ENCODE assay signal across 2 cellular contexts in genomic region chr3:195224980-195225580, GRCh38.
TF ChIP-seq lines count a peak whose summit lies in the region.

No MANE protein-coding gene starts in this region.

TF ChIP-seq in SK-N-SH, 30 proteins besides CTCF, POLR2A, EP300 and RAD21 (continued from another document):
- TF ChIP-seq RXRA (IDR thresholded peaks at IDR 0.05; ENCODE audit: borderline replicate concordance, low read depth) (no peak), ELF1 (IDR thresholded peaks at IDR 0.05) (no peak)

TF ChIP-seq in GM23338, 12 proteins besides CTCF, POLR2A, EP300 and RAD21 (continued from another document):
- no peak for TF ChIP-seq ETS1 (IDR thresholded peaks at IDR 0.05)
- TF ChIP-seq JUNB (IDR thresholded peaks at IDR 0.05; ENCODE audit: unreplicated experiment) = no peak
